In the genomic region with DNA sequence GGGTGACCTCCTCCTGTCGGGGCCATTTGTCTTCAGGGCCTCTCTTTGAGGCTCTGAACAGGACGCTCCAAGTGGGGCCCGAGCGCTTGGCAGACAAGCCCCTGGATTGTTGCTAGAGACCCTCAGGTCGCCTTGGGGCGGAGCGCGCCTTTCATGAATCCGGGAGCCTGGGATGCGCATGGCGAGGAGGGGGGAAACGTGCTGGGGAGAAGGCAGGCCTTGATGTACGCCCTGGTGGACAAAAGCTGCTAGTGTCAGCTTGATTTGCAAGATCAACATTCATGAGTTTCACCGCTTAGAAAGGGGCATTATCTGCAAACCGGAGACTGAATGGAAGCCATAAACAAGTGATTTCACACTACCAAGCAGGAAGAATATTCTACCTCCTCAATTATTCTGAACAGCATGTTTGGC, we compare ENCODE assay signal across 8 cellular contexts.
A peak's percentile ranks its signal among the peaks of the same experiment; 100 is the strongest.
DNase-seq lines count a peak whose midpoint lies in the region; ATAC-seq and TF ChIP-seq lines count a peak whose summit lies in the region.

No MANE protein-coding gene starts in this region.

- POLR2A ChIA-PET in SK-N-SH (lab: Yijun Ruan, JAX) = interaction anchor here (0.6 kb wide), 1 partner anchor 103 kb away, joined by 3 read pairs; no protein-coding TSS in a partner anchor

- no peaks in the 10 kb centered on the region for H3K9me2 ChIP-seq in SK-N-SH

- H3K4me2 ChIP-seq in SK-N-SH = peak overlapping the region; percentile 75; the same call in 1 of the 2 replicates
- peak overlapping the region; percentile 100 for H3K4me2 ChIP-seq in fibroblast of lung (ENCODE audit: extremely low read depth, insufficient read depth, low read length)

- H3K9ac ChIP-seq in SK-N-SH (no peak overlapping the region), fibroblast of lung (ENCODE audit: insufficient read depth, low read length) (no peak overlapping the region)

- H3F3A ChIP-seq in SK-N-SH (replicated peaks; ENCODE audit: insufficient read depth) = no peaks in the 10 kb centered on the region

- H3K27ac ChIP-seq in SK-N-SH (ENCODE audit: low read depth in 2 of 2, low read length in 1 of 2) (peak overlapping the region in 1 of 2 experiments; percentile 34; a peak in 1 of 4 replicates), fibroblast of lung (ENCODE audit: insufficient read depth, low read length) (no peak overlapping the region)

- CTCF ChIA-PET in SK-N-SH (lab: Yijun Ruan, JAX) = interaction anchor here (1.0 to 1.2 kb wide), 3 partner anchors 15 to 601 kb away, joined by 3 to 4 read pairs (median 4); no protein-coding TSS in a partner anchor

- H3K9me3 Mint-ChIP-seq in natural killer cell treated with Interleukin-12 subunit alpha and Interleukin-12 subunit beta and Interleukin-15 and Interleukin-18, amount 100 ng/mL, for 72 hours = no peaks in the 10 kb centered on the region

- no peak overlapping the region for H3K27ac Mint-ChIP-seq in natural killer cell treated with Interleukin-12 subunit alpha and Interleukin-12 subunit beta and Interleukin-15 and Interleukin-18, amount 100 ng/mL, for 72 hours

- H3K27me3 ChIP-seq in SK-N-SH (ENCODE audit: insufficient read depth) (no peaks in the 10 kb centered on the region), fibroblast of lung (ENCODE audit: control insufficient read depth, insufficient read depth, low read length) (no peaks in the 10 kb centered on the region)

- peaks cover 4% of the 10 kb centered on the region for H3K36me3 Mint-ChIP-seq in natural killer cell treated with Interleukin-12 subunit alpha and Interleukin-12 subunit beta and Interleukin-15 and Interleukin-18, amount 100 ng/mL, for 72 hours

- H3K4me1 ChIP-seq in SK-N-SH (ENCODE audit: control insufficient read depth in 1 of 2, insufficient read depth in 2 of 2, low read depth in 1 of 2, low read length in 1 of 2) = peaks cover 0 to 12% of the 10 kb centered on the region in 2 experiments; a peak in 1 of 4 replicates
- H3K4me1 ChIP-seq in fibroblast of lung (ENCODE audit: control insufficient read depth, extremely low read depth, insufficient read depth, low read length) = no peaks in the 10 kb centered on the region

- H3K9me3 ChIP-seq in SK-N-SH = no peaks in the 10 kb centered on the region
- no peaks in the 10 kb centered on the region for H3K9me3 ChIP-seq in fibroblast of lung (ENCODE audit: control insufficient read depth, insufficient read depth, low read depth, low read length)

- H4K20me1 ChIP-seq in SK-N-SH (ENCODE audit: insufficient read depth) (no peaks in the 10 kb centered on the region), fibroblast of lung (ENCODE audit: control insufficient read depth, extremely low read depth, insufficient read depth, low read length) (no peaks in the 10 kb centered on the region)

- H3K27me3 Mint-ChIP-seq in natural killer cell treated with Interleukin-12 subunit alpha and Interleukin-12 subunit beta and Interleukin-15 and Interleukin-18, amount 100 ng/mL, for 72 hours = peaks cover 23 to 25% of the 10 kb centered on the region in 2 donors

- H3K79me2 ChIP-seq in SK-N-SH (ENCODE audit: insufficient read depth) (no peaks in the 10 kb centered on the region), fibroblast of lung (ENCODE audit: control insufficient read depth, insufficient read depth, low read length) (no peaks in the 10 kb centered on the region)

- WGBS in SK-N-SH (ENCODE audit: low lambda C conversion rate) = 77% methylated on average over 15 of the region's 15 CpGs

- no peak for TF ChIP-seq RAD21 in SK-N-SH (IDR thresholded peaks at IDR 0.05; ENCODE audit: low read length)

- TF ChIP-seq EP300 in SK-N-SH (IDR thresholded peaks at IDR 0.05; ENCODE audit: borderline replicate concordance in 1 of 2, low read depth in 1 of 2, low read length in 1 of 2) = no peak

- ATAC-seq in GM21786 (IDR thresholded peaks at IDR 0.05; ENCODE audit: unreplicated experiment) (peak; percentile 31), HG03565 (IDR thresholded peaks at IDR 0.05; ENCODE audit: unreplicated experiment) (no peak)
- peak in 1 of 2 donors; percentile 22 for ATAC-seq in natural killer cell treated with Interleukin-12 subunit alpha and Interleukin-12 subunit beta and Interleukin-15 and Interleukin-18, amount 100 ng/mL, for 72 hours

- H2AFZ ChIP-seq in SK-N-SH (ENCODE audit: low read depth) (peak overlapping the region; percentile 92; the same call in 1 of the 2 replicates), fibroblast of lung (ENCODE audit: low read length) (peak overlapping the region; percentile 93)

- H3K36me3 ChIP-seq in SK-N-SH (replicated peaks in 1 of 2; ENCODE audit: control insufficient read depth in 1 of 2, insufficient read depth in 2 of 2, low read length in 1 of 2) (no peaks in the 10 kb centered on the region), fibroblast of lung (ENCODE audit: control insufficient read depth, insufficient read depth, low read length) (no peaks in the 10 kb centered on the region)

- H3K4me3 ChIP-seq in SK-N-SH (ENCODE audit: low read depth in 2 of 2, low read length in 1 of 2) (peak overlapping the region; percentile 47 to 55), fibroblast of lung (replicated peaks in 1 of 4; ENCODE audit: control extremely low read depth in 1 of 4, insufficient read depth in 1 of 4, low read depth in 3 of 4, low read length in 4 of 4) (peak overlapping the region; percentile 49 to 86 (median 69))

- TF ChIP-seq CTCF in SK-N-SH (IDR thresholded peaks at IDR 0.05) (no peak), fibroblast of lung (conservative IDR thresholded peaks at IDR 0.05 in 1 of 2, IDR thresholded peaks at IDR 0.05 in 1 of 2; ENCODE audit: low read depth in 1 of 2, low read length in 2 of 2) (peak; percentile 37 to 62)

- H3K4me1 Mint-ChIP-seq in natural killer cell treated with Interleukin-12 subunit alpha and Interleukin-12 subunit beta and Interleukin-15 and Interleukin-18, amount 100 ng/mL, for 72 hours (ENCODE audit: low read depth in 2 of 2) = peaks cover 13 to 15% of the 10 kb centered on the region in 2 donors

- H3K4me3 Mint-ChIP-seq in natural killer cell treated with Interleukin-12 subunit alpha and Interleukin-12 subunit beta and Interleukin-15 and Interleukin-18, amount 100 ng/mL, for 72 hours = peak overlapping the region; percentile 78

- DNase-seq in D341Med (ENCODE audit: low spot score) (peak; percentile 57), SK-N-SH (peak; percentile 33), fibroblast of lung (ENCODE audit: low read depth in 2 of 2) (peak; percentile 93 to 97), H4 (ENCODE audit: low spot score) (no peak), NCI-H187 treated with DMSO at 0.1 percent for 48 hours (lab: John Stamatoyannopoulos, UW) (no peak)
- no peak for DNase-seq in natural killer cell treated with Interleukin-12 subunit alpha and Interleukin-12 subunit beta and Interleukin-15 and Interleukin-18, amount 100 ng/mL, for 72 hours (ENCODE audit: low spot score)

TF ChIP-seq in SK-N-SH, 30 proteins besides CTCF, POLR2A, EP300 and RAD21:
- no peak for TF ChIP-seq SIN3A (IDR thresholded peaks at IDR 0.05; ENCODE audit: borderline replicate concordance, low read depth, low read length)
- no peak for TF ChIP-seq RXRA (IDR thresholded peaks at IDR 0.05; ENCODE audit: borderline replicate concordance, low read depth)

Comparison
In these comparisons a context has a peak if more than half of its experiments do, and no peak if none do; other contexts are left out.
1. DNase-seq: peak in D341Med (single experiment), SK-N-SH (single experiment) and fibroblast of lung (2 of 2); none in natural killer cell treated with Interleukin-12 subunit alpha and Interleukin-12 subunit beta and Interleukin-15 and Interleukin-18, amount 100 ng/mL, for 72 hours (single experiment), H4 (single experiment) and NCI-H187 treated with DMSO at 0.1 percent for 48 hours (single experiment).